8 cellular contexts compared by ENCODE assay signal in the genomic region with DNA sequence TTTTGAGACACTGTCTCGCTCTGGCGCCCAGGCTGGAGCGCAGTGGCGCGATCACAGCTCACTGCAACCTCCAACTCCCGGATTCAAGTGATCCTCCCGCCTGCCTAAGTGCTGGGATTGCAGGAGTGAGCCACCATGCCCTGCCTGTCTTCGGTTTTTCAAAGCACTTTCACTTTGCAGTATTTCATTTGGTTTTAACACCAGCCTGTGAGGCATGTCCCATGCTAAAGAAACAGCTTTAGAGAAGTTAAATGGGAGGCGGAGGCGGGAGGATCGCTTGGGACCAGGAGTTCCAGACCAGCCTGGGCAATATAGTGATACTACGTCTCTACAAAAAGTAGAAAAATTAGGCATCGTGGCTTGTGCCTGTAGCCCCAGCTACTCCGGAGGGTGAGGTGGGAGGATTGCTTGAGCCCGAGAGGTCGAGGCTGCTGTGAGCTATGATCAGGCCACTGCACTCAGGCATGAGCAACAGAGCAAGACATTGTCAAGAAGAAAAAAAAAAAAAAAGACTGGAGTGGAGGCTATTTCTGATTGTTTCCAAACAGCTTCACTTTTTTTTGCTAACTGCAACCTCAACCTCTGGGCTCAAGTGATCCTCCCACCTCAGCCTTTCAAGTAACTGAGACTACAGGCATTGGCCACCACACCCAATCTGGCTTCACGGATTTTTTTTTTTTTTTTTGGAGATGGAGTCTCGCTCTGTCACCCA. TPM values are rescaled to one million over a fixed set of nuclear protein-coding genes. Genes with fewer than 3 reads are reported as not detected.
DNase-seq lines count a peak whose midpoint lies in the region; ATAC-seq and TF ChIP-seq lines count a peak whose summit lies in the region.

No MANE protein-coding gene starts in this region.

- H3K79me2 ChIP-seq in OCI-LY3 (ENCODE audit: low read length) = peaks cover 84% of the 10 kb centered on the region

- no peaks in the 10 kb centered on the region for H3K9me3 ChIP-seq in OCI-LY3 (ENCODE audit: insufficient read depth, low read length)

- peak overlapping the region; percentile 91 to 99 (median 97) for H3K4me3 Mint-ChIP-seq in naive thymus-derived CD8-positive, alpha-beta T cell

- no peak for ATAC-seq in naive thymus-derived CD8-positive, alpha-beta T cell
- ATAC-seq in HG02798 (IDR thresholded peaks at IDR 0.05; ENCODE audit: poor library complexity, unreplicated experiment) = no peak

- H3K4me2 ChIP-seq in OCI-LY3 (ENCODE audit: low read length) = peak overlapping the region; percentile 85

- peaks cover 0 to 70% (median 9%) of the 10 kb centered on the region in 3 donors for H3K36me3 Mint-ChIP-seq in naive thymus-derived CD8-positive, alpha-beta T cell

- H3K36me3 ChIP-seq in OCI-LY3 (replicated peaks; ENCODE audit: low read depth, low read length) = peaks cover 32% of the 10 kb centered on the region

- H3K4me1 ChIP-seq in OCI-LY3 (ENCODE audit: low read length) = peaks cover 11% of the 10 kb centered on the region

- no peak for TF ChIP-seq CTCF in GM12864 (IDR thresholded peaks at IDR 0.05; ENCODE audit: low read depth, low read length, missing control alignments)
- no peak for TF ChIP-seq CTCF in OCI-LY3 (IDR thresholded peaks at IDR 0.05; ENCODE audit: low read depth, low read length)

- peaks cover 13 to 79% (median 63%) of the 10 kb centered on the region in 4 donors for H3K4me1 Mint-ChIP-seq in naive thymus-derived CD8-positive, alpha-beta T cell

- no peaks in the 10 kb centered on the region for H3K9me3 Mint-ChIP-seq in naive thymus-derived CD8-positive, alpha-beta T cell

- H3K27me3 ChIP-seq in OCI-LY3 (ENCODE audit: low read depth, low read length) = no peaks in the 10 kb centered on the region

- POLR2A ChIA-PET in naive thymus-derived CD8-positive, alpha-beta T cell (lab: Charles Lee) = interaction anchor here (0.5 to 9.3 kb wide), 26 partner anchors 10 to 1467 kb away, joined by 3 to 184 read pairs (median 4); partner anchors contain the start of genes MFSD11, MXRA7, PRPSAP1 and RECQL5

- H3K4me3 ChIP-seq in GM12864 (ENCODE audit: low read depth, low read length) (peak overlapping the region; percentile 80), OCI-LY3 (ENCODE audit: low read length) (peak overlapping the region; percentile 85)

- DNase-seq in GM12864 (ENCODE audit: low read depth) = no peak
- DNase-seq in naive thymus-derived CD8-positive, alpha-beta T cell = peak in 4 of 10 donors; percentile 23 to 49 (median 34)
- DNase-seq in NCI-H774 (lab: John Stamatoyannopoulos, UW) = no peak
- no peak for DNase-seq in NK-92 treated with Interleukin-12 subunit alpha and Interleukin-12 subunit beta, amount 100 ng/mL, for 24 hours (lab: John Stamatoyannopoulos, UW)
- DNase-seq in T-helper 9 cell = no peak

- H2AFZ ChIP-seq in OCI-LY3 (ENCODE audit: low read depth, low read length) = no peak overlapping the region

- no peaks in the 10 kb centered on the region for H3K27me3 Mint-ChIP-seq in naive thymus-derived CD8-positive, alpha-beta T cell

- peaks cover 17% of the 10 kb centered on the region for H4K20me1 ChIP-seq in OCI-LY3 (ENCODE audit: insufficient read depth, low read length)

- H3K27ac ChIP-seq in OCI-LY3 (ENCODE audit: low read length) (peak overlapping the region; percentile 95), cingulate gyrus (ENCODE audit: low read depth, low read length) (peak overlapping the region; percentile 98)

- H3K27ac Mint-ChIP-seq in naive thymus-derived CD8-positive, alpha-beta T cell = peak overlapping the region; percentile 91 to 99 (median 98)

- peak overlapping the region; percentile 91 for H3K9ac ChIP-seq in OCI-LY3 (ENCODE audit: low read length)

RNA-seq across cellular contexts. Expression of gene METTL23, which starts 1.3 kb away (rescaled TPM):
- 10 to 100 TPM; 86.2 to 86.9 TPM for total RNA-seq in naive thymus-derived CD8-positive, alpha-beta T cell
- polyA plus RNA-seq in naive thymus-derived CD8-positive, alpha-beta T cell = 100 to 1,000 TPM; 140 to 154 (median 146) TPM

RNA-seq across cellular contexts. Expression of gene JMJD6, which starts 1.5 kb away (rescaled TPM):
- 10 to 100 TPM; 36.6 to 37.8 TPM for total RNA-seq in naive thymus-derived CD8-positive, alpha-beta T cell
- polyA plus RNA-seq in naive thymus-derived CD8-positive, alpha-beta T cell = 10 to 100 TPM; 10.2 to 34.2 (median 14.4) TPM

RNA-seq across cellular contexts. Expression of gene SRSF2, which starts 9.2 kb away (rescaled TPM):
- 100 to 1,000 TPM; 358 to 377 TPM for total RNA-seq in naive thymus-derived CD8-positive, alpha-beta T cell
- polyA plus RNA-seq in naive thymus-derived CD8-positive, alpha-beta T cell = 100 to 1,000 TPM; 101 to 106 (median 105) TPM

RNA-seq across cellular contexts. Expression of gene MFSD11, which starts 10.0 kb away (rescaled TPM):
- 10 to 100 TPM; 28.2 to 30.4 TPM for total RNA-seq in naive thymus-derived CD8-positive, alpha-beta T cell
- polyA plus RNA-seq in naive thymus-derived CD8-positive, alpha-beta T cell = 10 to 100 TPM; 18.1 to 23.6 (median 18.9) TPM

RNA-seq across cellular contexts. Expression of gene MXRA7, which starts 17.1 kb away (rescaled TPM):
- 10 to 100 TPM; 13.9 to 16.3 TPM for total RNA-seq in naive thymus-derived CD8-positive, alpha-beta T cell
- polyA plus RNA-seq in naive thymus-derived CD8-positive, alpha-beta T cell = 10 to 100 TPM in 1 of 3 donors, 1 to 10 TPM in 2; 2.2 to 25.3 (median 5.4) TPM
